ENCODE assay signal across 1 cellular context in genomic region chr6:109381747-109382575, GRCh38.
TF ChIP-seq lines count a peak whose summit lies in the region.

CD164 (minus strand) TSS chr6:109382467; CDS start chr6:109382378, 89 bp downstream.

TF ChIP-seq in K562, 482 proteins besides CTCF, POLR2A, EP300 and RAD21 (continued from another document and continues in another):
- TF ChIP-seq SRSF7 (optimal IDR thresholded peaks at IDR 0.05; ENCODE audit: low read depth, low read length) (no peak), MTA3 (IDR thresholded peaks at IDR 0.05; ENCODE audit: borderline replicate concordance) (peak; percentile 55; the same call in 1 of the 2 replicates), CAMTA2 (CRISPR knock-in tag; conservative IDR thresholded peaks at IDR 0.05) (no peak), HNRNPK (IDR thresholded peaks at IDR 0.05; ENCODE audit: low read depth, low read length, poor library complexity, severe bottlenecking) (no peak), RBM17 (IDR thresholded peaks at IDR 0.05; ENCODE audit: borderline replicate concordance, low read depth, low read length) (no peak), POLR2G (IDR thresholded peaks at IDR 0.05; ENCODE audit: low read depth, low read length) (peak; percentile 100), MAZ (CRISPR knock-in tag; conservative IDR thresholded peaks at IDR 0.05 in 1 of 2, IDR thresholded peaks at IDR 0.05 in 1 of 2) (peak; percentile 98), FOXA3 (CRISPR knock-in tag; conservative IDR thresholded peaks at IDR 0.05 in 1 of 2, IDR thresholded peaks at IDR 0.05 in 1 of 2) (peak in 1 of 2 experiments; percentile 44; a peak in 1 of 4 replicates), HDAC8 (tag; IDR thresholded peaks at IDR 0.05) (no peak), MEIS2 (IDR thresholded peaks at IDR 0.05; ENCODE audit: partially characterized antibody) (peak; percentile 7), FOSL1 (tag; conservative IDR thresholded peaks at IDR 0.05) (peak; percentile 8), MYBL2 (IDR thresholded peaks at IDR 0.05; ENCODE audit: low read depth) (no peak), MYBL2 (CRISPR knock-in tag; IDR thresholded peaks at IDR 0.05; ENCODE audit: borderline replicate concordance) (no peak), RERE (CRISPR knock-in tag; IDR thresholded peaks at IDR 0.05; ENCODE audit: borderline replicate concordance) (no peak), PCBP1 (IDR thresholded peaks at IDR 0.05; ENCODE audit: low read depth, low read length, poor library complexity, severe bottlenecking) (peak; percentile 79), ZNF551 (CRISPR knock-in tag; IDR thresholded peaks at IDR 0.05) (no peak), AFF4 (CRISPR knock-in tag; IDR thresholded peaks at IDR 0.05) (no peak; the same call in none of the 2 replicates), MYNN (IDR thresholded peaks at IDR 0.05) (no peak), MYNN (CRISPR knock-in tag; IDR thresholded peaks at IDR 0.05) (no peak), NCOR1 (IDR thresholded peaks at IDR 0.05) (peak; percentile 67), THRA (IDR thresholded peaks at IDR 0.05) (no peak), ZNF707 (CRISPR knock-in tag; conservative IDR thresholded peaks at IDR 0.05) (no peak), SAFB2 (IDR thresholded peaks at IDR 0.05; ENCODE audit: borderline replicate concordance, low read depth, low read length, severe bottlenecking) (no peak), RBM22 (IDR thresholded peaks at IDR 0.05; ENCODE audit: low read depth, low read length, poor library complexity, severe bottlenecking) (no peak), VEZF1 (CRISPR knock-in tag; IDR thresholded peaks at IDR 0.05) (peak; percentile 96), ZNF695 (CRISPR knock-in tag; IDR thresholded peaks at IDR 0.05) (no peak), KAT7 (CRISPR knock-in tag; IDR thresholded peaks at IDR 0.05; ENCODE audit: borderline replicate concordance) (no peak; the same call in 1 of the 2 replicates)
- TF ChIP-seq, protein P1, sequence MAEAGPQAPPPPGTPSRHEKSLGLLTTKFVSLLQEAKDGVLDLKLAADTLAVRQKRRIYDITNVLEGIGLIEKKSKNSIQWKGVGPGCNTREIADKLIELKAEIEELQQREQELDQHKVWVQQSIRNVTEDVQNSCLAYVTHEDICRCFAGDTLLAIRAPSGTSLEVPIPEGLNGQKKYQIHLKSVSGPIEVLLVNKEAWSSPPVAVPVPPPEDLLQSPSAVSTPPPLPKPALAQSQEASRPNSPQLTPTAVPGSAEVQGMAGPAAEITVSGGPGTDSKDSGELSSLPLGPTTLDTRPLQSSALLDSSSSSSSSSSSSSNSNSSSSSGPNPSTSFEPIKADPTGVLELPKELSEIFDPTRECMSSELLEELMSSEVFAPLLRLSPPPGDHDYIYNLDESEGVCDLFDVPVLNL (CRISPR knock-in tag; IDR thresholded peaks at IDR 0.05; ENCODE audit: low read depth): peak; percentile 82
- TF ChIP-seq, protein P2, sequence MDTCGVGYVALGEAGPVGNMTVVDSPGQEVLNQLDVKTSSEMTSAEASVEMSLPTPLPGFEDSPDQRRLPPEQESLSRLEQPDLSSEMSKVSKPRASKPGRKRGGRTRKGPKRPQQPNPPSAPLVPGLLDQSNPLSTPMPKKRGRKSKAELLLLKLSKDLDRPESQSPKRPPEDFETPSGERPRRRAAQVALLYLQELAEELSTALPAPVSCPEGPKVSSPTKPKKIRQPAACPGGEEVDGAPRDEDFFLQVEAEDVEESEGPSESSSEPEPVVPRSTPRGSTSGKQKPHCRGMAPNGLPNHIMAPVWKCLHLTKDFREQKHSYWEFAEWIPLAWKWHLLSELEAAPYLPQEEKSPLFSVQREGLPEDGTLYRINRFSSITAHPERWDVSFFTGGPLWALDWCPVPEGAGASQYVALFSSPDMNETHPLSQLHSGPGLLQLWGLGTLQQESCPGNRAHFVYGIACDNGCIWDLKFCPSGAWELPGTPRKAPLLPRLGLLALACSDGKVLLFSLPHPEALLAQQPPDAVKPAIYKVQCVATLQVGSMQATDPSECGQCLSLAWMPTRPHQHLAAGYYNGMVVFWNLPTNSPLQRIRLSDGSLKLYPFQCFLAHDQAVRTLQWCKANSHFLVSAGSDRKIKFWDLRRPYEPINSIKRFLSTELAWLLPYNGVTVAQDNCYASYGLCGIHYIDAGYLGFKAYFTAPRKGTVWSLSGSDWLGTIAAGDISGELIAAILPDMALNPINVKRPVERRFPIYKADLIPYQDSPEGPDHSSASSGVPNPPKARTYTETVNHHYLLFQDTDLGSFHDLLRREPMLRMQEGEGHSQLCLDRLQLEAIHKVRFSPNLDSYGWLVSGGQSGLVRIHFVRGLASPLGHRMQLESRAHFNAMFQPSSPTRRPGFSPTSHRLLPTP (IDR thresholded peaks at IDR 0.05; ENCODE audit: borderline replicate concordance, extremely low read depth, insufficient read length): no peak
- TF ChIP-seq, protein P3, sequence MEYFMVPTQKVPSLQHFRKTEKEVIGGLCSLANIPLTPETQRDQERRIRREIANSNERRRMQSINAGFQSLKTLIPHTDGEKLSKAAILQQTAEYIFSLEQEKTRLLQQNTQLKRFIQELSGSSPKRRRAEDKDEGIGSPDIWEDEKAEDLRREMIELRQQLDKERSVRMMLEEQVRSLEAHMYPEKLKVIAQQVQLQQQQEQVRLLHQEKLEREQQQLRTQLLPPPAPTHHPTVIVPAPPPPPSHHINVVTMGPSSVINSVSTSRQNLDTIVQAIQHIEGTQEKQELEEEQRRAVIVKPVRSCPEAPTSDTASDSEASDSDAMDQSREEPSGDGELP (CRISPR knock-in tag; IDR thresholded peaks at IDR 0.05; ENCODE audit: borderline replicate concordance): no peak
- TF ChIP-seq, protein P4, sequence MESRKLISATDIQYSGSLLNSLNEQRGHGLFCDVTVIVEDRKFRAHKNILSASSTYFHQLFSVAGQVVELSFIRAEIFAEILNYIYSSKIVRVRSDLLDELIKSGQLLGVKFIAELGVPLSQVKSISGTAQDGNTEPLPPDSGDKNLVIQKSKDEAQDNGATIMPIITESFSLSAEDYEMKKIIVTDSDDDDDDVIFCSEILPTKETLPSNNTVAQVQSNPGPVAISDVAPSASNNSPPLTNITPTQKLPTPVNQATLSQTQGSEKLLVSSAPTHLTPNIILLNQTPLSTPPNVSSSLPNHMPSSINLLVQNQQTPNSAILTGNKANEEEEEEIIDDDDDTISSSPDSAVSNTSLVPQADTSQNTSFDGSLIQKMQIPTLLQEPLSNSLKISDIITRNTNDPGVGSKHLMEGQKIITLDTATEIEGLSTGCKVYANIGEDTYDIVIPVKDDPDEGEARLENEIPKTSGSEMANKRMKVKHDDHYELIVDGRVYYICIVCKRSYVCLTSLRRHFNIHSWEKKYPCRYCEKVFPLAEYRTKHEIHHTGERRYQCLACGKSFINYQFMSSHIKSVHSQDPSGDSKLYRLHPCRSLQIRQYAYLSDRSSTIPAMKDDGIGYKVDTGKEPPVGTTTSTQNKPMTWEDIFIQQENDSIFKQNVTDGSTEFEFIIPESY (CRISPR knock-in tag; IDR thresholded peaks at IDR 0.05): 0 out of 2 replicates have a peak, but pooled peaks have one; percentile 25
- TF ChIP-seq, protein P5, sequence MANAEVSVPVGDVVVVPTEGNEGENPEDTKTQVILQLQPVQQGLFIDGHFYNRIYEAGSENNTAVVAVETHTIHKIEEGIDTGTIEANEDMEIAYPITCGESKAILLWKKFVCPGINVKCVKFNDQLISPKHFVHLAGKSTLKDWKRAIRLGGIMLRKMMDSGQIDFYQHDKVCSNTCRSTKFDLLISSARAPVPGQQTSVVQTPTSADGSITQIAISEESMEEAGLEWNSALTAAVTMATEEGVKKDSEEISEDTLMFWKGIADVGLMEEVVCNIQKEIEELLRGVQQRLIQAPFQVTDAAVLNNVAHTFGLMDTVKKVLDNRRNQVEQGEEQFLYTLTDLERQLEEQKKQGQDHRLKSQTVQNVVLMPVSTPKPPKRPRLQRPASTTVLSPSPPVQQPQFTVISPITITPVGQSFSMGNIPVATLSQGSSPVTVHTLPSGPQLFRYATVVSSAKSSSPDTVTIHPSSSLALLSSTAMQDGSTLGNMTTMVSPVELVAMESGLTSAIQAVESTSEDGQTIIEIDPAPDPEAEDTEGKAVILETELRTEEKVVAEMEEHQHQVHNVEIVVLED (CRISPR knock-in tag; IDR thresholded peaks at IDR 0.05): peak; percentile 81
- TF ChIP-seq, protein P6, sequence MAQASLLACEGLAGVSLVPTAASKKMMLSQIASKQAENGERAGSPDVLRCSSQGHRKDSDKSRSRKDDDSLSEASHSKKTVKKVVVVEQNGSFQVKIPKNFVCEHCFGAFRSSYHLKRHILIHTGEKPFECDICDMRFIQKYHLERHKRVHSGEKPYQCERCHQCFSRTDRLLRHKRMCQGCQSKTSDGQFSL (CRISPR knock-in tag; IDR thresholded peaks at IDR 0.05): 0 out of 2 replicates have a peak, but pooled peaks have one; percentile 10
- TF ChIP-seq, protein P6 (tag; IDR thresholded peaks at IDR 0.05): no peak
